24 cellular contexts compared by ENCODE assay signal in the genomic region with DNA sequence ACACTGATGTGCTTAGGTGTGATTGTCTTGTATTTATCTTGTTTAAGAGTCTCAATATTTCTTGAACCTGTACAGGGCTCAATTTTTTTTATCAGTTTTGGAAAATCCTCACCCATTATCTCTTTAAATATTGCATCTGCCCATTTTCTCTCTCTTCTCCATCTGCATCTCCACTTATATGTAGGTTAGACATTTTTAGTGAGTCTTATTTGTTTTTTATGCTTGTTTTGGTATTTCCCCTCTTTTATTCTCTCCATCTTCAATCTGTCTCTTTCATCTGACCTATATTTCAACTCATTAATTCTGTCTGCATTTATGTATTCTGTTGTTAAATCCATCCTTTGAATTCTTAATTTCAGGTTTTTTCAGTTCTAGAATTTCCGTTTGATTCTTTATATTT. TPM values are rescaled to one million over a fixed set of nuclear protein-coding genes. Genes with fewer than 3 reads are reported as not detected.
DNase-seq lines count a peak whose midpoint lies in the region; ATAC-seq, FAIRE-seq and TF ChIP-seq lines count a peak whose summit lies in the region.
"Had no signal": no experiment of that assay in that cellular context is flagged by ENCODE, and none has a peak within 500 bp of the region (broad histone marks: within the 10 kb centered on the region; RNA-seq: fewer than 3 reads in every experiment).

No MANE protein-coding gene starts in this region.

- H3K9me2 ChIP-seq in HCT116 (ENCODE audit: insufficient read depth), result no peaks in the 10 kb centered on the region

- peak overlapping the region; percentile 24 for H3K27ac Mint-ChIP-seq in activated naive CD4-positive, alpha-beta T cell treated with anti-CD3 and anti-CD28 coated beads, Interleukin-2, amount 10 ng/mL, durations not matched to agents 7 days and 5 days
- H3K27ac Mint-ChIP-seq: CD14-positive monocyte; CD4-positive, alpha-beta memory T cell; CD8-positive, alpha-beta memory T cell had no signal

- DNase-seq in activated naive CD4-positive, alpha-beta T cell treated with anti-CD3 and anti-CD28 coated beads, Interleukin-2, amount 10 ng/mL, durations not matched to agents 7 days and 5 days, result no peak
- DNase-seq in activated naive CD4-positive, alpha-beta T cell treated with Interleukin-2 at 50 U/mL for 16 hours, result no peak
- DNase-seq in D721Med (ENCODE audit: insufficient read length, low spot score), result no peak
- no peak for DNase-seq in HCT116 (ENCODE audit: low read depth, low spot score)
- no peak for DNase-seq in GM13977 (ENCODE audit: low spot score)
- no peak for DNase-seq in A673 (ENCODE audit: low spot score)
- DNase-seq: ACHN; BE2C; C1 segment of cervical spinal cord; CD4-positive, alpha-beta memory T cell; CD4-positive, CD25-positive, alpha-beta regulatory T cell; CD8-positive, alpha-beta memory T cell; COR-L47; DMS79 treated with DMSO at 0.1 percent for 48 hours; GF-D8 had no signal

- ATAC-seq in HCT116, result no peak
- ATAC-seq: A549 had no signal

- H3K9me3 ChIP-seq in HCT116 (ENCODE audit: control insufficient read depth in 1 of 2, insufficient read depth in 1 of 2, low read depth in 1 of 2, low read length in 2 of 2) (no peaks in the 10 kb centered on the region), A673 (ENCODE audit: low read depth, low read length, poor library complexity, severe bottlenecking) (no peaks in the 10 kb centered on the region)
- H3K9me3 ChIP-seq: A549, BE2C had no signal

- intact Hi-C loops in HCT116 (cut with micrococcal nuclease) (no loop called here), A673 (cut with micrococcal nuclease; ENCODE audit: unreplicated experiment) (no loop called here)

- no peaks in the 10 kb centered on the region for H3K36me3 Mint-ChIP-seq in activated naive CD4-positive, alpha-beta T cell treated with anti-CD3 and anti-CD28 coated beads, Interleukin-2, amount 10 ng/mL, durations not matched to agents 7 days and 5 days
- H3K36me3 Mint-ChIP-seq: CD14-positive monocyte; CD4-positive, alpha-beta memory T cell; CD4-positive, CD25-positive, alpha-beta regulatory T cell; CD8-positive, alpha-beta memory T cell had no signal

- no peak overlapping the region for H3K4me3 ChIP-seq in HCT116 (replicated peaks in 1 of 2; ENCODE audit: low read depth in 1 of 2, low read length in 2 of 2)
- H3K4me3 ChIP-seq in A673 (ENCODE audit: low read depth, low read length, poor library complexity, severe bottlenecking), result no peak overlapping the region
- H3K4me3 ChIP-seq: A549, BLaER1 had no signal

- H3K9ac ChIP-seq in HCT116 (ENCODE audit: low read length), result no peak overlapping the region
- H3K9ac ChIP-seq: BLaER1 had no signal

- H3K27me3 Mint-ChIP-seq in activated naive CD4-positive, alpha-beta T cell treated with anti-CD3 and anti-CD28 coated beads, Interleukin-2, amount 10 ng/mL, durations not matched to agents 7 days and 5 days, result peaks cover 6% of the 10 kb centered on the region

- H3K4me3 Mint-ChIP-seq in activated naive CD4-positive, alpha-beta T cell treated with anti-CD3 and anti-CD28 coated beads, Interleukin-2, amount 10 ng/mL, durations not matched to agents 7 days and 5 days, result no peak overlapping the region
- H3K4me3 Mint-ChIP-seq: CD14-positive monocyte; CD4-positive, alpha-beta memory T cell; CD4-positive, CD25-positive, alpha-beta regulatory T cell; CD8-positive, alpha-beta memory T cell had no signal

- no peaks in the 10 kb centered on the region for H3K9me3 Mint-ChIP-seq in activated naive CD4-positive, alpha-beta T cell treated with anti-CD3 and anti-CD28 coated beads, Interleukin-2, amount 10 ng/mL, durations not matched to agents 7 days and 5 days

- H3K4me2 ChIP-seq in HCT116 (ENCODE audit: low read length), result no peak overlapping the region
- H3K4me2 ChIP-seq: A549, BLaER1 had no signal

- H3K79me2 ChIP-seq in HCT116 (ENCODE audit: insufficient read depth, low read length), result no peaks in the 10 kb centered on the region

- RAD21 ChIA-PET in HCT116 (lab: Charles Lee; ENCODE audit: low non-redundant PET in 1 of 2, low total read pairs in 2 of 2, uncharacterized antibody in 2 of 2, unreplicated experiment in 2 of 2), result no interaction called here

- H2AFZ ChIP-seq in HCT116 (ENCODE audit: low read depth, low read length, poor library complexity, severe bottlenecking), result peak overlapping the region; percentile 71

- in situ Hi-C loops in GM13977 (cut with MboI; ENCODE audit: low pct_unique_long_range_greater_than_20kb, low sequenced_read_pairs, unreplicated experiment), result no loop called here

- TF ChIP-seq CTCF in D721Med (IDR thresholded peaks at IDR 0.05; ENCODE audit: insufficient read depth, missing control alignments), result no peak
- TF ChIP-seq CTCF in HCT116 (IDR thresholded peaks at IDR 0.05 in 2 of 3, conservative IDR thresholded peaks at IDR 0.05 in 1 of 3; ENCODE audit: borderline replicate concordance in 1 of 3, insufficient read depth in 1 of 3, low read depth in 2 of 3, low read length in 2 of 3), result no peak
- no peak for TF ChIP-seq CTCF in GM13977 (IDR thresholded peaks at IDR 0.05; ENCODE audit: extremely low read depth, insufficient read depth, missing control alignments)
- no peak for TF ChIP-seq CTCF in A673 (conservative IDR thresholded peaks at IDR 0.05; ENCODE audit: low read depth, low read length)

- TF ChIP-seq RAD21 in HCT116 (IDR thresholded peaks at IDR 0.05; ENCODE audit: low read depth), result no peak

- no peaks in the 10 kb centered on the region for H3K4me1 Mint-ChIP-seq in activated naive CD4-positive, alpha-beta T cell treated with anti-CD3 and anti-CD28 coated beads, Interleukin-2, amount 10 ng/mL, durations not matched to agents 7 days and 5 days
- H3K4me1 Mint-ChIP-seq: CD14-positive monocyte; CD4-positive, alpha-beta memory T cell; CD4-positive, CD25-positive, alpha-beta regulatory T cell; CD8-positive, alpha-beta memory T cell had no signal

- no peaks in the 10 kb centered on the region for H4K20me1 ChIP-seq in HCT116 (ENCODE audit: insufficient read depth)
- H4K20me1 ChIP-seq: BLaER1 had no signal

- CTCF ChIA-PET in activated naive CD4-positive, alpha-beta T cell treated with anti-CD3 and anti-CD28 coated beads, Interleukin-2, amount 10 ng/mL, durations not matched to agents 7 days and 5 days (lab: Charles Lee), result no interaction called here
- CTCF ChIA-PET in HCT116 (lab: Charles Lee) (no interaction called here), A673 (lab: Charles Lee) (no interaction called here)

- peak; percentile 35 for FAIRE-seq in D721Med (lab: Jason Lieb, UNC)
- FAIRE-seq: A549, G401.6, GM12891, GM18507 had no signal

- POLR2A ChIA-PET in HCT116 (lab: Charles Lee) (no interaction called here), A673 (lab: Charles Lee; ENCODE audit: low non-redundant PET) (no interaction called here)

- no peak for TF ChIP-seq POLR2A in HCT116 (IDR thresholded peaks at IDR 0.05; ENCODE audit: borderline replicate concordance, extremely low read depth, insufficient read depth, insufficient read length)

- BruUV-seq in HCT116 (replicated peaks; lab: Mats Ljungman, UMichigan) (no TSS peak), A673 (replicated peaks; lab: Mats Ljungman, UMichigan) (no TSS peak)

- H3K27me3 ChIP-seq in HCT116 (ENCODE audit: insufficient read depth, low read length) (no peaks in the 10 kb centered on the region), A673 (replicated peaks; ENCODE audit: insufficient read depth, low read depth, low read length, poor library complexity) (no peaks in the 10 kb centered on the region)
- H3K27me3 ChIP-seq: BE2C, BLaER1 had no signal

- H3K36me3 ChIP-seq in HCT116 (ENCODE audit: control insufficient read depth in 1 of 2, insufficient read depth in 2 of 2, low read length in 2 of 2) (no peaks in the 10 kb centered on the region), A673 (ENCODE audit: insufficient read depth, low read length, poor library complexity, severe bottlenecking) (no peaks in the 10 kb centered on the region)
- H3K36me3 ChIP-seq: BE2C, BLaER1 had no signal

- H3K27ac ChIP-seq in HCT116 (ENCODE audit: low read depth, low read length) (no peak overlapping the region), A673 (ENCODE audit: low read depth, low read length, poor library complexity, severe bottlenecking) (no peak overlapping the region)
- H3K27ac ChIP-seq: 22Rv1, A549, BLaER1 had no signal

- H3K4me1 ChIP-seq in HCT116 (ENCODE audit: control insufficient read depth in 1 of 2, insufficient read depth in 2 of 2, low read length in 2 of 2) (peaks cover 0 to 25% of the 10 kb centered on the region in 2 experiments; a peak in 2 of 4 replicates), A673 (ENCODE audit: insufficient read depth, low read length, poor library complexity, severe bottlenecking) (no peaks in the 10 kb centered on the region)
- H3K4me1 ChIP-seq: A549, BE2C, BLaER1 had no signal

TF ChIP-seq in HCT116, 20 proteins besides CTCF, POLR2A, EP300 and RAD21 (continues in another document):
- TF ChIP-seq CEBPB (IDR thresholded peaks at IDR 0.05; ENCODE audit: low read depth) (no peak), ZBTB33 (IDR thresholded peaks at IDR 0.05; ENCODE audit: extremely low read depth, insufficient replicate concordance, low read length) (no peak), FOSL1 (IDR thresholded peaks at IDR 0.05; ENCODE audit: low read depth) (no peak), SRF (IDR thresholded peaks at IDR 0.05; ENCODE audit: low read depth) (no peak), SP1 (IDR thresholded peaks at IDR 0.05; ENCODE audit: low read depth) (no peak), ZNF274 (IDR thresholded peaks at IDR 0.05; ENCODE audit: low read depth, low read length) (no peak), ELF1 (IDR thresholded peaks at IDR 0.05; ENCODE audit: borderline replicate concordance, low read depth) (no peak)
- TF ChIP-seq, protein P1, sequence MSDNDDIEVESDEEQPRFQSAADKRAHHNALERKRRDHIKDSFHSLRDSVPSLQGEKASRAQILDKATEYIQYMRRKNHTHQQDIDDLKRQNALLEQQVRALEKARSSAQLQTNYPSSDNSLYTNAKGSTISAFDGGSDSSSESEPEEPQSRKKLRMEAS (IDR thresholded peaks at IDR 0.05), result no peak

RNA-seq across cellular contexts. Expression of gene SHCBP1L, which starts 32.9 kb away (rescaled TPM):
- not detected for total RNA-seq in HCT116 (2021; ENCODE audit: unreplicated experiment)
- polyA plus RNA-seq in HCT116 (2012), result not detected in 2 replicates
- not detected in 2 replicates for total RNA-seq in A673 (2021)
- total RNA-seq: A172; CD4-positive, alpha-beta memory T cell; CD4-positive, CD25-positive, alpha-beta regulatory T cell; CD8-positive, alpha-beta memory T cell had no signal
- polyA plus RNA-seq: A549; AG04450; CD14-positive monocyte; CD4-positive, alpha-beta memory T cell; CD4-positive, CD25-positive, alpha-beta regulatory T cell; CD8-positive, alpha-beta memory T cell had no signal

RNA-seq across cellular contexts. Expression of gene LAMC1, which starts 37.3 kb away (rescaled TPM):
- 61.2 TPM for total RNA-seq in HCT116 (2021; ENCODE audit: unreplicated experiment)
- polyA plus RNA-seq in HCT116 (2012), result 37.6 and 52.3 TPM in 2 replicates
- 95.5 and 98.6 TPM in 2 replicates for total RNA-seq in A673 (2021)
- polyA plus RNA-seq: CD4-positive, alpha-beta memory T cell; CD4-positive, CD25-positive, alpha-beta regulatory T cell; CD8-positive, alpha-beta memory T cell had no signal
